Comparison of ENCODE assay signal across 13 cellular contexts in genomic region chr6:3088446-3088845, GRCh38. TPM values are rescaled to one million over a fixed set of nuclear protein-coding genes. Genes with fewer than 3 reads are reported as not detected.
A peak's percentile ranks its signal among the peaks of the same experiment; 100 is the strongest.
DNase-seq lines count a peak whose midpoint lies in the region; ATAC-seq and TF ChIP-seq lines count a peak whose summit lies in the region.
"Had no signal": no experiment of that assay in that cellular context is flagged by ENCODE, and none has a peak within 500 bp of the region (broad histone marks: within the 10 kb centered on the region; RNA-seq: fewer than 3 reads in every experiment).

No MANE protein-coding gene starts in this region.

- H3K23ac ChIP-seq in mesendoderm (ENCODE audit: low read length): no peak overlapping the region

- no peak overlapping the region for H3K9ac ChIP-seq in mesendoderm (ENCODE audit: low read length)
- H3K9ac ChIP-seq: BLaER1 had no signal

- WGBS in mesendoderm (ENCODE audit: extremely low coverage, insufficient coverage, low lambda C conversion rate): no CpG with 5 or more reads among the region's 4 CpGs

- no peak overlapping the region for H3K18ac ChIP-seq in mesendoderm (ENCODE audit: low read length)

- no peak overlapping the region for H2BK5ac ChIP-seq in mesendoderm (ENCODE audit: low read length)

- intact Hi-C loops in Right ventricle myocardium inferior (cut with DNase I) (no loop called here), cardiac septum (cut with DNase I) (no loop called here), vagina (cut with DNase I) (no loop called here), dorsolateral prefrontal cortex (cut with DNase I) (no loop called here)

- H4K5ac ChIP-seq in mesendoderm (ENCODE audit: low read length): no peak overlapping the region

- H3K4me2 ChIP-seq in mesendoderm (ENCODE audit: low read length): no peak overlapping the region
- H3K4me2 ChIP-seq: BLaER1 had no signal

- H3K56ac ChIP-seq in mesendoderm (ENCODE audit: low read length): no peak overlapping the region

- H3K79me2 ChIP-seq in mesendoderm (ENCODE audit: control insufficient read depth, insufficient read depth, low read length): no peaks in the 10 kb centered on the region

- H3K4me3 ChIP-seq in mesendoderm (ENCODE audit: low read length): peak overlapping the region; percentile 28
- H3K4me3 ChIP-seq in vagina: no peak overlapping the region
- H3K4me3 ChIP-seq in dorsolateral prefrontal cortex: no peak overlapping the region
- H3K4me3 ChIP-seq: BLaER1 had no signal

- TF ChIP-seq POLR2A in vagina (IDR thresholded peaks at IDR 0.05): no peak

- no peaks in the 10 kb centered on the region for H3K27me3 Mint-ChIP-seq in effector memory CD8-positive, alpha-beta T cell

- no peak overlapping the region for H2BK120ac ChIP-seq in mesendoderm (ENCODE audit: low read depth, low read length)

- ATAC-seq in Right ventricle myocardium inferior (peak; percentile 78), GM19455 (IDR thresholded peaks at IDR 0.05; ENCODE audit: unreplicated experiment) (no peak)
- peak; percentile 72 for ATAC-seq in effector memory CD8-positive, alpha-beta T cell (replicated peaks)

- H3K4me1 ChIP-seq in mesendoderm (ENCODE audit: control insufficient read depth, low read depth, low read length) (no peaks in the 10 kb centered on the region), vagina (peaks cover 12% of the 10 kb centered on the region)

- peak overlapping the region; percentile 54 to 92 for H3K27ac Mint-ChIP-seq in effector memory CD8-positive, alpha-beta T cell
- H3K27ac Mint-ChIP-seq: activated T-helper 2 cell treated with anti-CD3 and anti-CD28 coated beads, Interferon-gamma antibody, Interleukin-2, Interleukin-4, amounts not matched to agents 10 μg/mL and 5 μg/mL and 100 μg/mL, durations not matched to agents 14 hours and 24 hours and 36 hours had no signal

- no peak overlapping the region for H3K4ac ChIP-seq in mesendoderm (ENCODE audit: low read depth, low read length)

- no peak overlapping the region for H3K27ac ChIP-seq in mesendoderm (ENCODE audit: low read depth, low read length)
- peak overlapping the region; percentile 69 for H3K27ac ChIP-seq in vagina
- H3K27ac ChIP-seq in dorsolateral prefrontal cortex: peak overlapping the region in 2 of 59 donors; percentile 13 to 28
- H3K27ac ChIP-seq: BLaER1 had no signal

- no peaks in the 10 kb centered on the region for H3K9me3 ChIP-seq in vagina
- H3K9me3 ChIP-seq: BLaER1 had no signal

- TF ChIP-seq CTCF in vagina (IDR thresholded peaks at IDR 0.05) (no peak), dorsolateral prefrontal cortex (IDR thresholded peaks at IDR 0.05 in 54 of 56, conservative IDR thresholded peaks at IDR 0.05 in 2 of 56; ENCODE audit: low read depth in 1 of 56, partially characterized antibody in 56 of 56) (no peak)

- no peak overlapping the region for H2BK15ac ChIP-seq in mesendoderm (replicated peaks; ENCODE audit: low read depth)

- DNase-seq in Right ventricle myocardium inferior (ENCODE audit: missing footprints) (peak; percentile 42), cardiac septum (ENCODE audit: low spot score) (no peak), mesendoderm (no peak), vagina (ENCODE audit: extremely low spot score in 2 of 2) (no peak), dorsolateral prefrontal cortex (no peak), medulla oblongata (ENCODE audit: extremely low spot score) (no peak)
- no peak for DNase-seq in effector memory CD8-positive, alpha-beta T cell
- DNase-seq: effector CD8-positive, alpha-beta T cell; NCI-H146; stimulated activated CD8-positive, alpha-beta memory T cell treated with anti-CD3 and anti-CD28 coated beads, Interleukin-4, amount 100 ng/mL, for 48 hours had no signal

- H3K4me3 Mint-ChIP-seq in effector memory CD8-positive, alpha-beta T cell: no peak overlapping the region

- H3K36me3 Mint-ChIP-seq in effector memory CD8-positive, alpha-beta T cell (ENCODE audit: insufficient read depth): peaks cover 58% of the 10 kb centered on the region

- H3K36me3 ChIP-seq in mesendoderm (ENCODE audit: control insufficient read depth, insufficient read depth, low read length): peaks cover 18% of the 10 kb centered on the region
- peaks cover 0 to 43% of the 10 kb centered on the region in 2 donors for H3K36me3 ChIP-seq in vagina

- no peak overlapping the region for H2AK5ac ChIP-seq in mesendoderm (ENCODE audit: low read length)

- H3K79me1 ChIP-seq in mesendoderm (ENCODE audit: low read length): no peaks in the 10 kb centered on the region

- peaks cover 11 to 37% of the 10 kb centered on the region in 2 donors for H3K4me1 Mint-ChIP-seq in effector memory CD8-positive, alpha-beta T cell (ENCODE audit: low read depth in 2 of 2)

- no peaks in the 10 kb centered on the region for H3K27me3 ChIP-seq in mesendoderm (ENCODE audit: insufficient read depth, low read length, poor library complexity)
- no peaks in the 10 kb centered on the region for H3K27me3 ChIP-seq in vagina
- no peaks in the 10 kb centered on the region for H3K27me3 ChIP-seq in dorsolateral prefrontal cortex
- H3K27me3 ChIP-seq: BLaER1 had no signal

- no peak overlapping the region for H4K8ac ChIP-seq in mesendoderm (ENCODE audit: low read depth, low read length)

- no peaks in the 10 kb centered on the region for H3K9me3 Mint-ChIP-seq in effector memory CD8-positive, alpha-beta T cell
- H3K9me3 Mint-ChIP-seq: activated T-helper 2 cell treated with anti-CD3 and anti-CD28 coated beads, Interferon-gamma antibody, Interleukin-2, Interleukin-4, amounts not matched to agents 10 μg/mL and 5 μg/mL and 100 μg/mL, durations not matched to agents 14 hours and 24 hours and 36 hours had no signal

RNA-seq across cellular contexts. Expression of gene RIPK1, which starts 20.2 kb away (rescaled TPM):
- total RNA-seq in Right ventricle myocardium inferior (6.9 TPM), cardiac septum (8.2 TPM), vagina (27.0 TPM), dorsolateral prefrontal cortex (10 to 100 TPM in 92 of 120 experiments, 1 to 10 TPM in 28; 6.5 to 17.9 (median 11.1) TPM)
- 18.8 TPM for polyA plus RNA-seq in mesendoderm (2013, experiment 1 of 2)
- polyA plus RNA-seq in mesendoderm (2013, experiment 2 of 2): 19.8 TPM

RNA-seq across cellular contexts. Expression of gene BPHL, which starts 30.1 kb away (rescaled TPM):
- total RNA-seq in Right ventricle myocardium inferior: 19.0 TPM
- 12.0 TPM for total RNA-seq in cardiac septum
- 22.4 TPM for polyA plus RNA-seq in mesendoderm (2013, experiment 1 of 2)
- polyA plus RNA-seq in mesendoderm (2013, experiment 2 of 2): 20.9 TPM
- 10.3 TPM for total RNA-seq in vagina
- total RNA-seq in dorsolateral prefrontal cortex: 10 to 100 TPM; 13.6 to 41.1 (median 26.1) TPM
